ENCODE assay signal across 10 cellular contexts in genomic region chr4:89929425-89930272, GRCh38. TPM values are rescaled to one million over a fixed set of nuclear protein-coding genes. Genes with fewer than 3 reads are reported as not detected.
DNase-seq lines count a peak whose midpoint lies in the region; ATAC-seq and TF ChIP-seq lines count a peak whose summit lies in the region.
"Had no signal": no experiment of that assay in that cellular context is flagged by ENCODE, and none has a peak within 500 bp of the region (broad histone marks: within the 10 kb centered on the region; RNA-seq: fewer than 3 reads in every experiment).

No MANE protein-coding gene starts in this region.

- ATAC-seq in stimulated activated naive CD8-positive, alpha-beta T cell treated with anti-CD3 and anti-CD28 coated beads, Interleukin-15, Interleukin-2, amounts not matched to agents 100 U/mL and 50 U/mL, for 24 hours, result no peak
- peak; percentile 82 for ATAC-seq in HG03064 (IDR thresholded peaks at IDR 0.05; ENCODE audit: low read depth, unreplicated experiment)
- peak; percentile 69 for ATAC-seq in activated T-helper 17 cell treated with anti-CD3 and anti-CD28 coated beads, Interleukin-2, amount 50 U/mL, for 72 hours (replicated peaks)

- H3K4me1 Mint-ChIP-seq in stimulated activated naive CD8-positive, alpha-beta T cell treated with anti-CD3 and anti-CD28 coated beads, Interleukin-15, Interleukin-2, amounts not matched to agents 100 ng/mL and 50 ng/mL, for 24 hours (ENCODE audit: low read depth), result peaks cover 17% of the 10 kb centered on the region
- H3K4me1 Mint-ChIP-seq in activated T-helper 17 cell treated with anti-CD3 and anti-CD28 coated beads, Interleukin-2, amount 50 U/mL, for 72 hours, result peaks cover 11% of the 10 kb centered on the region

- H3K9ac ChIP-seq in colonic mucosa (ENCODE audit: low read depth in 2 of 2, low read length in 2 of 2), result no peak overlapping the region

- no peak overlapping the region for H3K4me3 ChIP-seq in colonic mucosa

- no peak for TF ChIP-seq CTCF in colonic mucosa (IDR thresholded peaks at IDR 0.05)

- no peaks in the 10 kb centered on the region for H3K36me3 ChIP-seq in colonic mucosa

- peaks cover 9% of the 10 kb centered on the region for H3K27me3 Mint-ChIP-seq in stimulated activated naive CD8-positive, alpha-beta T cell treated with anti-CD3 and anti-CD28 coated beads, Interleukin-15, Interleukin-2, amounts not matched to agents 100 ng/mL and 50 ng/mL, for 24 hours
- no peaks in the 10 kb centered on the region for H3K27me3 Mint-ChIP-seq in activated T-helper 17 cell treated with anti-CD3 and anti-CD28 coated beads, Interleukin-2, amount 50 U/mL, for 72 hours

- no peak overlapping the region for H3K27ac Mint-ChIP-seq in stimulated activated naive CD8-positive, alpha-beta T cell treated with anti-CD3 and anti-CD28 coated beads, Interleukin-15, Interleukin-2, amounts not matched to agents 100 ng/mL and 50 ng/mL, for 24 hours
- H3K27ac Mint-ChIP-seq in activated T-helper 17 cell treated with anti-CD3 and anti-CD28 coated beads, Interleukin-2, amount 50 U/mL, for 72 hours, result peak overlapping the region; percentile 30

- H3K4me3 Mint-ChIP-seq in stimulated activated naive CD8-positive, alpha-beta T cell treated with anti-CD3 and anti-CD28 coated beads, Interleukin-15, Interleukin-2, amounts not matched to agents 100 ng/mL and 50 ng/mL, for 24 hours, result peak overlapping the region; percentile 30
- H3K4me3 Mint-ChIP-seq in activated T-helper 17 cell treated with anti-CD3 and anti-CD28 coated beads, Interleukin-2, amount 50 U/mL, for 72 hours, result peak overlapping the region; percentile 47

- intact Hi-C loops in colonic mucosa (cut with DNase I), result no loop called here

- no peaks in the 10 kb centered on the region for H3K4me1 ChIP-seq in colonic mucosa

- no peak for DNase-seq in stimulated activated naive CD8-positive, alpha-beta T cell treated with anti-CD3 and anti-CD28 coated beads, Interleukin-15, Interleukin-2, amounts not matched to agents 100 U/mL and 50 U/mL, for 24 hours
- DNase-seq in colonic mucosa, result no peak
- DNase-seq in middle frontal gyrus (ENCODE audit: extremely low spot score, low spot score), result no peak
- no peak for DNase-seq in DMS79 (lab: John Stamatoyannopoulos, UW)
- no peak for DNase-seq in SHP77 treated with DMSO at 0.1 percent for 48 hours (lab: John Stamatoyannopoulos, UW)
- DNase-seq: NCI-H1694 had no signal

- no peaks in the 10 kb centered on the region for H3K27me3 ChIP-seq in colonic mucosa

- no peaks in the 10 kb centered on the region for H3K9me3 ChIP-seq in colonic mucosa

- peaks cover 4% of the 10 kb centered on the region for H3K36me3 Mint-ChIP-seq in stimulated activated naive CD8-positive, alpha-beta T cell treated with anti-CD3 and anti-CD28 coated beads, Interleukin-15, Interleukin-2, amounts not matched to agents 100 ng/mL and 50 ng/mL, for 24 hours (ENCODE audit: low read depth)
- no peaks in the 10 kb centered on the region for H3K36me3 Mint-ChIP-seq in activated T-helper 17 cell treated with anti-CD3 and anti-CD28 coated beads, Interleukin-2, amount 50 U/mL, for 72 hours (ENCODE audit: low read depth)

- no peak overlapping the region for H3K27ac ChIP-seq in colonic mucosa

- peaks cover 4% of the 10 kb centered on the region for H3K9me3 Mint-ChIP-seq in stimulated activated naive CD8-positive, alpha-beta T cell treated with anti-CD3 and anti-CD28 coated beads, Interleukin-15, Interleukin-2, amounts not matched to agents 100 ng/mL and 50 ng/mL, for 24 hours
- peaks cover 7% of the 10 kb centered on the region for H3K9me3 Mint-ChIP-seq in activated T-helper 17 cell treated with anti-CD3 and anti-CD28 coated beads, Interleukin-2, amount 50 U/mL, for 72 hours

RNA-seq across cellular contexts. Expression of gene MMRN1, which starts 35.0 kb away (rescaled TPM):
- under 1 TPM; 0.17 to 0.37 TPM for total RNA-seq in activated T-helper 17 cell treated with anti-CD3 and anti-CD28 coated beads, Interleukin-2, amount 50 U/mL, for 72 hours
- 10 to 100 TPM in 1 of 2 donors, 1 to 10 TPM in 1; 6.7 to 11.9 TPM for total RNA-seq in colonic mucosa
- total RNA-seq: kidney epithelial cell had no signal

Comparison
In these comparisons a context has a peak if more than half of its experiments do, and no peak if none do; other contexts are left out.
1. RNA of gene MMRN1, which starts 35.0 kb away (total RNA-seq): 6.7 to 11.9 TPM in colonic mucosa; 0.17 to 0.37 TPM in activated T-helper 17 cell treated with anti-CD3 and anti-CD28 coated beads, Interleukin-2, amount 50 U/mL, for 72 hours; every median in the first group is over 4 times any median in the second.